In the genomic region with DNA sequence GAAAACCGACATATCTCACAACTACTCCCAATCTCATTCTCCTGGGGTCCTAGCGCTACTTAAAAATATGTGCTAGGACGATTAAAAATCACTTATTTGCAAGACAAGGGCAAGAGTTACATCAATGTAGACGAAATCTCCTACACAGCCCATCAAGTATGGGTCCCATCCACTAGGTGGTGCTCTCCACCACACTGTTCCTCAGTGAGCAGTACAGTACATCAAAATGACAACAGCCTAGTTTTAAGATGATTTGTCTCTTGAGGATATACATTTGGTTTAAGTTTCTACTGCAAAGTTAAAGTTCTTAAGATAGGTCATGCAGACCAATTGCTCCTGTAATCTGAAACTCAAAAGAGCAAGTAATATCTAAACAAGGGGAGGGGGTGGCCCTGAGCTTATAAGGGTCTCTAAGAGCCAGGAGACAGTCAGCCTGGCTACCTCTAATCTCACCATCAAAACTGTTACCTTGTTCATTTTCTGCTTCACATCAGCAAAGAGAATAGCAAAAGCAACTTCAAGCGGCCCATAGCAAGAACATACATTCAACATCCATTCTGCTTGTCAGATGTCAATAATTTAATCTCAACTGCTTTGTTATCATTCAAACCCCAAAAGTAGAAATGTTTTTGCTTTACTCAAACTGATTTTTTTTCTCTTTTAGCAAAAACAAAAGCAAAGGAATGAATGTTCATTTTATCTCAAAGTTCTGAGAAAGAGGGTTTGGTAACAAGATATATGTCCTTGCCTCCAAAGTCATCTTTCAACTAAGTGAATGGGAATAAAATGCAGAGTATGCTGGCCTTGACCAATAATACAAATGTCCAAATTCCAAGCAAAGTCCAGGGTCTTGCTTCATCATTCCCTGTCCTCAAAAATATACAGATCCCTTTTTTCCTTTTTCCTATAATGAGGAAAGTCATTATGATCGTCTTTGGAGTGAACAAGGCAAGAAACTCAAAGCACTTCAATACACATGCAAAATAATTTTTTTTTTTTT, we compare ENCODE assay signal across 8 cellular contexts. TPM values are rescaled to one million over a fixed set of nuclear protein-coding genes. Genes with fewer than 3 reads are reported as not detected.
A peak's percentile ranks its signal among the peaks of the same experiment; 100 is the strongest.
DNase-seq lines count a peak whose midpoint lies in the region; ATAC-seq, FAIRE-seq and TF ChIP-seq lines count a peak whose summit lies in the region.

No MANE protein-coding gene starts in this region.

- no peak for TF ChIP-seq POLR2A in transverse colon (IDR thresholded peaks at IDR 0.05)

- H3K27me3 ChIP-seq in transverse colon, result no peaks in the 10 kb centered on the region

- H3K27ac Mint-ChIP-seq in activated T-helper 1 cell treated with anti-CD3 and anti-CD28 coated beads, Interleukin-12 subunit alpha, Interleukin-12 subunit beta, Interleukin-2, Interleukin-4 antibody, amounts not matched to agents 30 ng/mL and 10 ng/mL and 1 ng/mL, durations not matched to agents 14 hours and 24 hours and 36 hours, result no peak overlapping the region
- no peak overlapping the region for H3K27ac Mint-ChIP-seq in osteocyte (ENCODE audit: unreplicated experiment)

- intact Hi-C loops in activated T-helper 1 cell treated with anti-CD3 and anti-CD28 coated beads, Interleukin-12 subunit alpha, Interleukin-12 subunit beta, Interleukin-2, Interleukin-4 antibody, amounts not matched to agents 30 ng/mL and 10 ng/mL and 1 ng/mL, durations not matched to agents 14 hours and 24 hours and 36 hours (cut with micrococcal nuclease), result loop anchor here (1.0 to 5.0 kb wide), 4 partner anchors 86 to 507 kb away; no protein-coding TSS in a partner anchor
- intact Hi-C loops in transverse colon (cut with DNase I; ENCODE audit: low total_unique reads), result no loop called here

- H3K27me3 Mint-ChIP-seq in activated T-helper 1 cell treated with anti-CD3 and anti-CD28 coated beads, Interleukin-12 subunit alpha, Interleukin-12 subunit beta, Interleukin-2, Interleukin-4 antibody, amounts not matched to agents 30 ng/mL and 10 ng/mL and 1 ng/mL, durations not matched to agents 14 hours and 24 hours and 36 hours (ENCODE audit: insufficient read depth), result no peaks in the 10 kb centered on the region
- no peaks in the 10 kb centered on the region for H3K27me3 Mint-ChIP-seq in osteocyte (ENCODE audit: unreplicated experiment)

- 35 to 40% methylated on average over 6 of the region's 6 CpGs for WGBS in transverse colon (ENCODE audit: low coverage in 1 of 2), 2 donors

- peaks cover 0 to 9% (median 0%) of the 10 kb centered on the region in 4 donors for H3K4me1 ChIP-seq in transverse colon

- no peaks in the 10 kb centered on the region for H3K9me3 Mint-ChIP-seq in activated T-helper 1 cell treated with anti-CD3 and anti-CD28 coated beads, Interleukin-12 subunit alpha, Interleukin-12 subunit beta, Interleukin-2, Interleukin-4 antibody, amounts not matched to agents 30 ng/mL and 10 ng/mL and 1 ng/mL, durations not matched to agents 14 hours and 24 hours and 36 hours
- no peaks in the 10 kb centered on the region for H3K9me3 Mint-ChIP-seq in osteocyte (ENCODE audit: unreplicated experiment)

- in situ Hi-C loops in transverse colon (cut with MboI; ENCODE audit: low pct_ligation_motif_present in 1 of 4, low pct_unique_long_range_greater_than_20kb in 1 of 4, low sequenced_read_pairs in 3 of 4), result loop anchor here in 3 of 4 donors (25.0 kb wide), 3 partner anchors 374 to 1324 kb away; a partner anchor contains a TSS

- no peaks in the 10 kb centered on the region for H3K36me3 Mint-ChIP-seq in activated T-helper 1 cell treated with anti-CD3 and anti-CD28 coated beads, Interleukin-12 subunit alpha, Interleukin-12 subunit beta, Interleukin-2, Interleukin-4 antibody, amounts not matched to agents 30 ng/mL and 10 ng/mL and 1 ng/mL, durations not matched to agents 14 hours and 24 hours and 36 hours (ENCODE audit: low read depth)
- H3K36me3 Mint-ChIP-seq in osteocyte (ENCODE audit: unreplicated experiment), result no peaks in the 10 kb centered on the region

- no peak for TF ChIP-seq EP300 in transverse colon (IDR thresholded peaks at IDR 0.05; ENCODE audit: low read depth)

- H3K4me3 ChIP-seq in foreskin fibroblast (ENCODE audit: low read depth in 1 of 2, low read length in 2 of 2) (no peak overlapping the region), transverse colon (no peak overlapping the region)

- H3K36me3 ChIP-seq in transverse colon, result no peaks in the 10 kb centered on the region

- no peak overlapping the region for H3K4me3 Mint-ChIP-seq in activated T-helper 1 cell treated with anti-CD3 and anti-CD28 coated beads, Interleukin-12 subunit alpha, Interleukin-12 subunit beta, Interleukin-2, Interleukin-4 antibody, amounts not matched to agents 30 ng/mL and 10 ng/mL and 1 ng/mL, durations not matched to agents 14 hours and 24 hours and 36 hours
- no peak overlapping the region for H3K4me3 Mint-ChIP-seq in osteocyte (ENCODE audit: unreplicated experiment)

- TF ChIP-seq CTCF in foreskin fibroblast (IDR thresholded peaks at IDR 0.05; ENCODE audit: low read depth, low read length) (peak; percentile 85), osteocyte (IDR thresholded peaks at IDR 0.05) (peak; percentile 94), transverse colon (IDR thresholded peaks at IDR 0.05) (peak; percentile 78 to 92 (median 82))

- H3K4me1 Mint-ChIP-seq in activated T-helper 1 cell treated with anti-CD3 and anti-CD28 coated beads, Interleukin-12 subunit alpha, Interleukin-12 subunit beta, Interleukin-2, Interleukin-4 antibody, amounts not matched to agents 30 ng/mL and 10 ng/mL and 1 ng/mL, durations not matched to agents 14 hours and 24 hours and 36 hours (ENCODE audit: low read depth), result peaks cover 8% of the 10 kb centered on the region
- peaks cover 11% of the 10 kb centered on the region for H3K4me1 Mint-ChIP-seq in osteocyte (ENCODE audit: unreplicated experiment)

- FAIRE-seq in RCC 7860 (lab: Jason Lieb, UNC), result peak; percentile 69

- no peaks in the 10 kb centered on the region for H3K9me3 ChIP-seq in transverse colon

- peak; percentile 21 for DNase-seq in DMS153 (lab: John Stamatoyannopoulos, UW)
- DNase-seq in RCC 7860 (ENCODE audit: low spot score), result peak; percentile 55
- peak; percentile 51 for DNase-seq in activated T-helper 1 cell treated with anti-CD3 and anti-CD28 coated beads, Interleukin-12 subunit alpha, Interleukin-12 subunit beta, Interleukin-2, Interleukin-4 antibody, amounts not matched to agents 30 ng/mL and 10 ng/mL and 1 ng/mL, durations not matched to agents 14 hours and 24 hours and 36 hours (ENCODE audit: low spot score)
- peak; percentile 69 to 90 for DNase-seq in foreskin fibroblast
- peak; percentile 87 for DNase-seq in osteocyte (ENCODE audit: extremely low spot score, unreplicated experiment)
- DNase-seq in transverse colon, result peak; percentile 77

- no peak overlapping the region for H3K27ac ChIP-seq in transverse colon

- ATAC-seq in GM19468 (IDR thresholded peaks at IDR 0.05; ENCODE audit: extremely low read depth, unreplicated experiment) (peak; percentile 43), HG03571 (IDR thresholded peaks at IDR 0.05; ENCODE audit: unreplicated experiment) (peak; percentile 62)

RNA-seq across cellular contexts. Expression of a gene that starts 53.1 kb away (rescaled TPM):
- 34.6 and 35.4 TPM in 2 replicates for total RNA-seq in activated T-helper 1 cell treated with anti-CD3 and anti-CD28 coated beads, Interleukin-12 subunit alpha, Interleukin-12 subunit beta, Interleukin-2, Interleukin-4 antibody, amounts not matched to agents 30 ng/mL and 10 ng/mL and 1 ng/mL, durations not matched to agents 14 hours and 24 hours and 36 hours
- 26.7 and 29.7 TPM in 2 replicates for total RNA-seq in osteocyte
- total RNA-seq in transverse colon, result 10 to 100 TPM in 3 of 4 donors, 1 to 10 TPM in 1; 9.2 to 56.9 (median 42.1) TPM

Comparison
In these comparisons a context has a peak if more than half of its experiments do, and no peak if none do; other contexts are left out.
1. DNase-seq: peak in every context shown above with its lines; median percentile 87 in osteocyte; 80 in foreskin fibroblast; 77 in transverse colon; 55 in RCC 7860; 51 in activated T-helper 1 cell treated with anti-CD3 and anti-CD28 coated beads, Interleukin-12 subunit alpha, Interleukin-12 subunit beta, Interleukin-2, Interleukin-4 antibody, amounts not matched to agents 30 ng/mL and 10 ng/mL and 1 ng/mL, durations not matched to agents 14 hours and 24 hours and 36 hours; 21 in DMS153.